ENCODE assay signal across 27 cellular contexts in the genomic region with DNA sequence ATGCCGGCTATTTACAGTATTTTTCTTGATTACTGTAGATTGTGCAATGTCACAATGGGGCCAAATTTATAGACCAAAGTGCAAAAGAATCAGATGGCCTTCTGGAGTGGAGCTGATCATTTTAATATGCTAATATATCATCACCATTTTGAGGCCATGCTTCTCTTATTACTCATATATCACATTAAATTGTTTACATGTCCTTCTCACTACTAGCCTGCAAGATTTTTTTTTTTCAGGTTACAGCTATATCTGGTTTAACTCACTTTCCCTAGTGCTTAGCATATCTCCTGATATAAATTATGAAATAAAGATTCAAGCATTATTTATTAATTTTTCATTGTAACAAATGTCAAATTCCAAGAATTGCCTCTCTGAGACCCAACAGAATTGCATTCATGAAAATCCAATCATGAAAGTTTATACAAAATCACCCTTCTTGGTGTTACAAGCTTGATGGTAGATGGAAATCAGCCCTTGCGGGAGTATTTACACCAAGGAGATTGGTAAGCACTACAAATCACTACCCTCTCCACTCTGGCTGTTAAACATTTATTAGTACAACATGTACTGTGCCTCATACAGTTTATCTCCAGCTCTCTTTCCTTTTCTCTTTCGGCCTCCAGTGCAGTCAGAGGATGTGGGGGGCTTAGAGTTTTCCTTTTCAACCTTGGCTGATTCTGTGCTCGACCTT.
"Had no signal": no experiment of that assay in that cellular context is flagged by ENCODE, and none has a peak within 500 bp of the region (broad histone marks: within the 10 kb centered on the region; RNA-seq: fewer than 3 reads in every experiment).

No MANE protein-coding gene starts in this region.

- H3K4me3 ChIP-seq: left lung, lower lobe of right lung, ovary, smooth muscle cell, tibial nerve, upper lobe of left lung, vagina had no signal

- H3K4me1 ChIP-seq: left lung, lower lobe of right lung, tibial nerve, upper lobe of left lung, vagina had no signal

- H3K36me3 ChIP-seq: left lung, lower lobe of right lung, ovary, tibial nerve, upper lobe of left lung, vagina had no signal

- H3K27ac Mint-ChIP-seq: immature natural killer cell; naive B cell; natural killer cell treated with Interleukin-12 subunit alpha and Interleukin-12 subunit beta and Interleukin-15 and Interleukin-18, amount 100 ng/mL, for 72 hours; progenitor cell of endocrine pancreas; stimulated activated memory B cell treated with anti-CD40 and anti-IgM and Interleukin-4, amounts not matched to agents 10 μg/mL and 1 μg/mL and 100 μg/mL, for 72 hours; stimulated activated naive CD8-positive, alpha-beta T cell treated with anti-CD3 and anti-CD28 coated beads, Interleukin-15, amount 100 ng/mL, for 72 hours had no signal

- ATAC-seq: left colon; left lung; lower lobe of right lung; natural killer cell treated with Interleukin-12 subunit alpha and Interleukin-12 subunit beta and Interleukin-15 and Interleukin-18, amount 100 ng/mL, for 72 hours; right cardiac atrium; stimulated activated memory B cell treated with anti-CD40 and anti-IgM and Interleukin-4, amounts not matched to agents 10 μg/mL and 1 μg/mL and 100 μg/mL, for 72 hours; stimulated activated naive CD8-positive, alpha-beta T cell treated with anti-CD3 and anti-CD28 coated beads, Interleukin-15, amount 100 ng/mL, for 72 hours had no signal

- DNase-seq: hypothalamus; immature natural killer cell; kidney; left colon; left lung; lower lobe of right lung; mammary epithelial cell; mesenchymal stem cell; naive B cell; ovary; retina; right cardiac atrium; stimulated activated CD4-positive, alpha-beta T cell treated with anti-CD3 and anti-CD28 coated beads, Interleukin-1b, Interleukin-23, amount 100 ng/mL, for 48 hours; stimulated activated CD4-positive, alpha-beta T cell treated with anti-CD3 and anti-CD28 coated beads, Interleukin-2, amount 100 ng/mL, for 48 hours; stimulated activated CD4-positive, alpha-beta T cell treated with anti-CD3 and anti-CD28 coated beads, Interleukin-4, amount 100 ng/mL, for 4 hours; stimulated activated CD8-positive, alpha-beta memory T cell treated with anti-CD3 and anti-CD28 coated beads, Interleukin-4, amount 100 ng/mL, for 48 hours; stimulated activated naive CD4-positive, alpha-beta T cell treated with Interleukin-2 at 50 U/mL for 16 hours; stimulated activated naive CD8-positive, alpha-beta T cell treated with anti-CD3 and anti-CD28 coated beads, Interleukin-15, amount 100 ng/mL, for 72 hours; substantia nigra; upper lobe of left lung had no signal

- H3K4me3 Mint-ChIP-seq: immature natural killer cell; naive B cell; natural killer cell treated with Interleukin-12 subunit alpha and Interleukin-12 subunit beta and Interleukin-15 and Interleukin-18, amount 100 ng/mL, for 72 hours; stimulated activated memory B cell treated with anti-CD40 and anti-IgM and Interleukin-4, amounts not matched to agents 10 μg/mL and 1 μg/mL and 100 μg/mL, for 72 hours; stimulated activated naive CD8-positive, alpha-beta T cell treated with anti-CD3 and anti-CD28 coated beads, Interleukin-15, amount 100 ng/mL, for 72 hours had no signal

- H3K36me3 Mint-ChIP-seq: immature natural killer cell; naive B cell; stimulated activated memory B cell treated with anti-CD40 and anti-IgM and Interleukin-4, amounts not matched to agents 10 μg/mL and 1 μg/mL and 100 μg/mL, for 72 hours had no signal

- H3K27me3 ChIP-seq: left lung, ovary, tibial nerve, upper lobe of left lung, vagina had no signal

- FAIRE-seq: islet of Langerhans, kidney had no signal

- H3K27ac ChIP-seq: left lung, lower lobe of right lung, ovary, tibial nerve, upper lobe of left lung, vagina had no signal

- H3K27me3 Mint-ChIP-seq: naive B cell; natural killer cell treated with Interleukin-12 subunit alpha and Interleukin-12 subunit beta and Interleukin-15 and Interleukin-18, amount 100 ng/mL, for 72 hours; progenitor cell of endocrine pancreas; stimulated activated memory B cell treated with anti-CD40 and anti-IgM and Interleukin-4, amounts not matched to agents 10 μg/mL and 1 μg/mL and 100 μg/mL, for 72 hours; stimulated activated naive CD8-positive, alpha-beta T cell treated with anti-CD3 and anti-CD28 coated beads, Interleukin-15, amount 100 ng/mL, for 72 hours had no signal

- H3K9me3 ChIP-seq: left lung, lower lobe of right lung, ovary, tibial nerve, upper lobe of left lung, vagina had no signal

- H3K4me1 Mint-ChIP-seq: immature natural killer cell; naive B cell; stimulated activated memory B cell treated with anti-CD40 and anti-IgM and Interleukin-4, amounts not matched to agents 10 μg/mL and 1 μg/mL and 100 μg/mL, for 72 hours; stimulated activated naive CD8-positive, alpha-beta T cell treated with anti-CD3 and anti-CD28 coated beads, Interleukin-15, amount 100 ng/mL, for 72 hours had no signal

- H3K4me2 ChIP-seq: smooth muscle cell had no signal
